In genomic region chr11:130478881-130479280, GRCh38 we compare ENCODE assay signal across 12 cellular contexts. TPM values are rescaled to one million over a fixed set of nuclear protein-coding genes. Genes with fewer than 3 reads are reported as not detected.
A peak's percentile ranks its signal among the peaks of the same experiment; 100 is the strongest.
DNase-seq lines count a peak whose midpoint lies in the region; FAIRE-seq and TF ChIP-seq lines count a peak whose summit lies in the region.
"Had no signal": no experiment of that assay in that cellular context is flagged by ENCODE, and none has a peak within 500 bp of the region (broad histone marks: within the 10 kb centered on the region; RNA-seq: fewer than 3 reads in every experiment).

No MANE protein-coding gene starts in this region.

- DNase-seq in ACHN, result peak; percentile 16
- DNase-seq in Peyer's patch, result no peak
- peak; percentile 33 for DNase-seq in fibroblast of mammary gland (ENCODE audit: low read depth)
- peak in 1 of 5 donors; percentile 19 for DNase-seq in ovary
- DNase-seq in NCI-H2107 (lab: John Stamatoyannopoulos, UW), result no peak
- DNase-seq in hypothalamus (lab: John Stamatoyannopoulos, UW), result no peak
- DNase-seq in LoVo (ENCODE audit: low spot score), result no peak
- DNase-seq in urothelium cell line (ENCODE audit: low spot score), result no peak
- DNase-seq: activated CD4-positive, alpha-beta T cell treated with anti-CD3 and anti-CD28 coated beads, Interleukin-2, amount 50 U/mL, for 4 hours; immature natural killer cell; NCI-H1092 treated with DMSO at 0.1 percent for 48 hours; stimulated activated naive CD4-positive, alpha-beta T cell had no signal

- 37 to 46% (median 42%) methylated on average over 4 of the region's 4 CpGs for WGBS in ovary, 3 donors

- H3K4me3 ChIP-seq in Peyer's patch (no peak overlapping the region), fibroblast of mammary gland (ENCODE audit: control insufficient read depth, low read depth, low read length) (no peak overlapping the region), ovary (no peak overlapping the region)

- H3K9me3 ChIP-seq in Peyer's patch (no peaks in the 10 kb centered on the region), ovary (no peaks in the 10 kb centered on the region)

- TF ChIP-seq POLR2A in Peyer's patch (IDR thresholded peaks at IDR 0.05) (no peak), ovary (IDR thresholded peaks at IDR 0.05) (no peak)

- H3K27ac ChIP-seq in Peyer's patch (peak overlapping the region; percentile 43 to 69 (median 54)), ovary (peak overlapping the region; percentile 22 to 68)

- in situ Hi-C loops in ACHN (cut with HindIII; ENCODE audit: low pct_ligation_motif_present, low pct_unique_long_range_greater_than_20kb, low sequenced_read_pairs), result no loop called here

- no peaks in the 10 kb centered on the region for H3K27me3 ChIP-seq in Peyer's patch
- no peaks in the 10 kb centered on the region for H3K27me3 ChIP-seq in ovary

- intact Hi-C loops in ovary (cut with DNase I), result no loop called here

- no peak for FAIRE-seq in urothelium cell line (lab: Jason Lieb, UNC)

- TF ChIP-seq CTCF in Peyer's patch (IDR thresholded peaks at IDR 0.05), result no peak
- no peak for TF ChIP-seq CTCF in fibroblast of mammary gland (conservative IDR thresholded peaks at IDR 0.05; ENCODE audit: control insufficient read depth, insufficient read depth, low read depth, low read length)
- TF ChIP-seq CTCF in ovary (IDR thresholded peaks at IDR 0.05), result no peak

- no peak for TF ChIP-seq EP300 in ovary (IDR thresholded peaks at IDR 0.05)

- peaks cover 0 to under 1% (median 0%) of the 10 kb centered on the region in 3 donors for H3K36me3 ChIP-seq in Peyer's patch
- H3K36me3 ChIP-seq in ovary, result no peaks in the 10 kb centered on the region

- peaks cover 0 to 21% (median 0%) of the 10 kb centered on the region in 4 donors for H3K4me1 ChIP-seq in Peyer's patch
- peaks cover 31% of the 10 kb centered on the region for H3K4me1 ChIP-seq in ovary (ENCODE audit: insufficient read depth)

RNA-seq across cellular contexts. Expression of gene ADAMTS15, which starts 30.4 kb away (rescaled TPM):
- 1 to 10 TPM in 3 of 4 donors, under 1 TPM in 1; 0.53 to 5.8 (median 2.6) TPM for total RNA-seq in Peyer's patch
- 1 to 10 TPM in 6 of 7 donors, under 1 TPM in 1; 0.95 to 7.2 (median 3.4) TPM for total RNA-seq in ovary
- 1 to 10 TPM; 1.2 to 2.7 TPM for polyA plus RNA-seq in ovary
- polyA plus RNA-seq: immature natural killer cell had no signal

RNA-seq across cellular contexts. Expression of gene ADAMTS8, which starts 50.5 kb away (rescaled TPM):
- 1 to 10 TPM in 1 of 4 donors, under 1 TPM in 1, not detected in 2; 0.85 to 1.7 TPM for total RNA-seq in Peyer's patch
- total RNA-seq in ovary, result 1 to 10 TPM in 4 of 7 donors, under 1 TPM in 3; 0.24 to 2.1 (median 1.1) TPM
- polyA plus RNA-seq in ovary, result 1 to 10 TPM in 1 of 2 donors, under 1 TPM in 1; 0.51 to 1.8 TPM

Comparison
In these comparisons a context has a peak if more than half of its experiments do, and no peak if none do; other contexts are left out.
1. DNase-seq: peak in ACHN (single experiment) and fibroblast of mammary gland (single experiment); none in Peyer's patch (0 of 3), NCI-H2107 (single experiment), hypothalamus (0 of 51), LoVo (single experiment) and urothelium cell line (single experiment).